ENCODE assay signal across 9 cellular contexts in the genomic region with DNA sequence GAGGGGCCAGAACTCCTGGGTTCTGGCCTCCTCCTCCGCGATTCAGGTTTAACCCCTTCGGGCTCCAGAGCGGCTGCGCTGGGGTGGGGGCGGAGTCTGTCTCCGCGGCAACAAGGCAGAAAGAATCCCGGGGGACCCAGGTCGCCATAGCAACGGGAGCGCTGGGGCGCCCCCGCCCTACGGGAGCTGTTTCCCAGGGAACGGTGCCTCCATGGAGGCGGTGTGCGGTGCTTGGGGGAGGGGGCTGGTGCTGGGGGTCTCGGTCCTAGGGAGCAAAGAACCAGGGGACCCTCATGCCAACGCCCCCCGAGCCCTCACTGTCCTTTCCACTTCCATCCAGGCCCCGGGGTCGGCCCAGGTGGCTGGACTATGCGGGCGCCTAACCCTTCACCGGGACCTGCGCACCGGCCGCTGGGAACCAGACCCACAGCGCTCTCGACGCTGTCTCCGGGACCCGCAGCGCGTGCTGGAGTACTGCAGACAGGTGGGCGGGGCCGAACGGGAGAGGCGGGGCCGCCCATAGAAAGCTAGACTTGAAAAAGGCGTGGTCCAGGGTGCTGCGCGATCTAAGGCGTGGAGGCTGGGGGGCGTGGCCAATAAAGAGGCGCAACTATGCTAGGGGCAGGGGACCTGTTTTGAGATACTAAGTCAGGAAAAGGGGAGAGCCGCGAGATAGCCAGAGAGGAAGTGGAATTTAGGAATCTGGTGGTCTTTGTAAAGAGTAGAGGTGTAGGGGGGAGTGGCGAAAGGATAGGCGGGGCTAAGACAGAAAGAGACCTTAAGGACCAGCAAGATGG. TPM values are rescaled to one million over a fixed set of nuclear protein-coding genes. Genes with fewer than 3 reads are reported as not detected.
A peak's percentile ranks its signal among the peaks of the same experiment; 100 is the strongest.
DNase-seq lines count a peak whose midpoint lies in the region; ATAC-seq and TF ChIP-seq lines count a peak whose summit lies in the region.
"Had no signal": no experiment of that assay in that cellular context is flagged by ENCODE, and none has a peak within 500 bp of the region (broad histone marks: within the 10 kb centered on the region; RNA-seq: fewer than 3 reads in every experiment).

No MANE protein-coding gene starts in this region.

- no peaks in the 10 kb centered on the region for H3K9me3 ChIP-seq in IMR-90 (ENCODE audit: control insufficient read depth, insufficient read depth, low read length)
- H3K9me3 ChIP-seq in OCI-LY3 (ENCODE audit: insufficient read depth, low read length), result no peaks in the 10 kb centered on the region
- no peaks in the 10 kb centered on the region for H3K9me3 ChIP-seq in naive thymus-derived CD4-positive, alpha-beta T cell (ENCODE audit: control insufficient read depth in 2 of 3, low read length in 3 of 3)

- peaks cover 13 to 22% (median 17%) of the 10 kb centered on the region in 7 donors for H3K4me1 Mint-ChIP-seq in naive thymus-derived CD4-positive, alpha-beta T cell

- no peak overlapping the region for H2BK5ac ChIP-seq in IMR-90 (ENCODE audit: low read depth, low read length, poor library complexity, severe bottlenecking)

- no peak for TF ChIP-seq POLR2A in IMR-90 (IDR thresholded peaks at IDR 0.05; ENCODE audit: low read depth, low read length)

- peak overlapping the region; percentile 75 to 92 (median 82) for H3K4me3 Mint-ChIP-seq in naive thymus-derived CD4-positive, alpha-beta T cell

- no peaks in the 10 kb centered on the region for H3K36me3 ChIP-seq in IMR-90 (ENCODE audit: control insufficient read depth, insufficient read depth, low read length)
- H3K36me3 ChIP-seq in OCI-LY3 (replicated peaks; ENCODE audit: low read depth, low read length), result no peaks in the 10 kb centered on the region
- H3K36me3 ChIP-seq in naive thymus-derived CD4-positive, alpha-beta T cell (ENCODE audit: control insufficient read depth in 2 of 3, insufficient read depth in 3 of 3, low read length in 3 of 3), result no peaks in the 10 kb centered on the region

- no peak overlapping the region; the same call in 1 of the 2 replicates for H2AK5ac ChIP-seq in IMR-90 (ENCODE audit: low read depth, low read length)

- H4K8ac ChIP-seq in IMR-90 (ENCODE audit: low read depth in 2 of 2, low read length in 2 of 2), result no peak overlapping the region

- DNase-seq in ELR (ENCODE audit: low read depth), result peak; percentile 86
- peak; percentile 61 for DNase-seq in IMR-90
- peak; percentile 58 for DNase-seq in activated T-cell treated with anti-CD3 and anti-CD28 coated beads for 4 hours
- peak; percentile 20 for DNase-seq in epithelial cell of prostate (ENCODE audit: low read depth, low spot score)
- DNase-seq in naive thymus-derived CD4-positive, alpha-beta T cell, result peak; percentile 55 to 88 (median 78)
- peak; percentile 88 for DNase-seq in stimulated activated naive CD8-positive, alpha-beta T cell treated with anti-CD3 and anti-CD28 coated beads, Interleukin-15, Interleukin-2, amounts not matched to agents 100 U/mL and 50 U/mL, for 24 hours

- H3K27me3 ChIP-seq in IMR-90 (ENCODE audit: control insufficient read depth, insufficient read depth, low read length) (peaks cover 12% of the 10 kb centered on the region), OCI-LY3 (ENCODE audit: low read depth, low read length) (no peaks in the 10 kb centered on the region)
- H3K27me3 ChIP-seq in naive thymus-derived CD4-positive, alpha-beta T cell (ENCODE audit: control insufficient read depth in 2 of 2, insufficient read depth in 2 of 2, low read length in 2 of 2), result peaks cover 5 to 7% of the 10 kb centered on the region in 2 donors

- intact Hi-C loops in IMR-90 (cut with micrococcal nuclease), result no loop called here
- intact Hi-C loops in naive thymus-derived CD4-positive, alpha-beta T cell (cut with micrococcal nuclease), result loop anchor here (1.0 to 5.0 kb wide), 8 partner anchors 33 to 221 kb away; partner anchors contain the start of genes ARHGAP33 (in 2 of the 2), ALKBH6 (in 1 of the 2), COX6B1 (in 1 of the 2) and HCST (in 1 of the 2)

- TF ChIP-seq RAD21 in IMR-90 (IDR thresholded peaks at IDR 0.05; ENCODE audit: low read length), result no peak

- no peak overlapping the region for H3K27ac ChIP-seq in IMR-90 (ENCODE audit: insufficient read depth, low read length)
- peak overlapping the region; percentile 42 for H3K27ac ChIP-seq in OCI-LY3 (ENCODE audit: low read length)
- no peak overlapping the region for H3K27ac ChIP-seq in epithelial cell of prostate
- no peak overlapping the region for H3K27ac ChIP-seq in naive thymus-derived CD4-positive, alpha-beta T cell (ENCODE audit: low read depth, low read length)

- H3K4ac ChIP-seq in IMR-90 (ENCODE audit: low read depth, low read length), result no peak overlapping the region

- H4K20me1 ChIP-seq in IMR-90 (ENCODE audit: insufficient read depth, low read length) (no peaks in the 10 kb centered on the region), OCI-LY3 (ENCODE audit: insufficient read depth, low read length) (no peaks in the 10 kb centered on the region)

- no peak overlapping the region for H2BK120ac ChIP-seq in IMR-90 (ENCODE audit: low read depth, low read length)

- H3K9me1 ChIP-seq in IMR-90 (ENCODE audit: insufficient read depth, low read length), result peaks cover 2% of the 10 kb centered on the region

- no peak overlapping the region for H2BK15ac ChIP-seq in IMR-90 (ENCODE audit: low read depth, low read length)

- H3K4me3 ChIP-seq in IMR-90 (ENCODE audit: insufficient read depth, low read depth, low read length), result peak overlapping the region; percentile 28; the same call in 1 of the 2 replicates
- H3K4me3 ChIP-seq in OCI-LY3 (ENCODE audit: low read length), result peak overlapping the region; percentile 79
- H3K4me3 ChIP-seq in naive thymus-derived CD4-positive, alpha-beta T cell (ENCODE audit: low read length), result no peak overlapping the region

- H3K14ac ChIP-seq in IMR-90 (replicated peaks; ENCODE audit: low read depth, low read length), result no peak overlapping the region

- no peak overlapping the region for H2BK20ac ChIP-seq in IMR-90 (ENCODE audit: low read depth, low read length)

- CTCF ChIA-PET in IMR-90 (lab: Yijun Ruan, JAX), result interaction anchor here (0.7 kb wide), 1 partner anchor 351 kb away, joined by 3 read pairs; no protein-coding TSS in a partner anchor
- CTCF ChIA-PET in naive thymus-derived CD4-positive, alpha-beta T cell (lab: Charles Lee), result no interaction called here

- TF ChIP-seq CTCF in IMR-90 (conservative IDR thresholded peaks at IDR 0.05; ENCODE audit: low read depth, low read length), result no peak
- TF ChIP-seq CTCF in OCI-LY3 (IDR thresholded peaks at IDR 0.05; ENCODE audit: low read depth, low read length), result no peak

- peak; percentile 84 for ATAC-seq in IMR-90 (ENCODE audit: low read depth)
- peak; percentile 95 for ATAC-seq in naive thymus-derived CD4-positive, alpha-beta T cell
- ATAC-seq in stimulated activated naive CD8-positive, alpha-beta T cell treated with anti-CD3 and anti-CD28 coated beads, Interleukin-15, Interleukin-2, amounts not matched to agents 100 U/mL and 50 U/mL, for 24 hours, result peak; percentile 91
- no peak for ATAC-seq in HG03045 (IDR thresholded peaks at IDR 0.05; ENCODE audit: unreplicated experiment)

- no peak overlapping the region for H3K18ac ChIP-seq in IMR-90 (ENCODE audit: low read depth, low read length)

- peaks cover 0 to 8% (median 0%) of the 10 kb centered on the region in 5 donors for H3K36me3 Mint-ChIP-seq in naive thymus-derived CD4-positive, alpha-beta T cell

- WGBS in IMR-90 (ENCODE audit: extremely low coverage in 2 of 2, insufficient read length in 1 of 2), 2 experiments, result 1% methylated on average over 21 of the region's 51 CpGs; no CpG with 5 or more reads in 1 of the 2 experiments

- H2AK9ac ChIP-seq in IMR-90 (replicated peaks; ENCODE audit: low read depth, low read length, poor library complexity), result no peak overlapping the region

- H3K23ac ChIP-seq in IMR-90 (ENCODE audit: low read depth, low read length), result no peak overlapping the region

- H4K91ac ChIP-seq in IMR-90 (ENCODE audit: insufficient read depth, low read depth, low read length), result no peak overlapping the region

- dilution Hi-C loops in IMR-90 (cut with HindIII; ENCODE audit: low sequenced_read_pairs, unreplicated experiment), result no loop called here

- no peaks in the 10 kb centered on the region for H3K79me2 ChIP-seq in OCI-LY3 (ENCODE audit: low read length)

- H3K79me1 ChIP-seq in IMR-90 (ENCODE audit: low read depth in 1 of 2, low read length in 2 of 2), result no peaks in the 10 kb centered on the region

- in situ Hi-C loops in IMR-90 (cut with MboI; ENCODE audit: low sequenced_read_pairs), result no loop called here

- peak overlapping the region in 5 of 9 donors; percentile 12 to 68 (median 53) for H3K27ac Mint-ChIP-seq in naive thymus-derived CD4-positive, alpha-beta T cell

- H2AFZ ChIP-seq in IMR-90 (replicated peaks; ENCODE audit: low read length, poor library complexity) (peak overlapping the region; percentile 85), OCI-LY3 (ENCODE audit: low read depth, low read length) (peak overlapping the region; percentile 89)

- H3K27me3 Mint-ChIP-seq in naive thymus-derived CD4-positive, alpha-beta T cell, result peaks cover 22 to 57% (median 42%) of the 10 kb centered on the region in 5 donors

- no peak overlapping the region for H3K56ac ChIP-seq in IMR-90 (ENCODE audit: extremely low read depth, insufficient read depth, low read length)

- no TSS peak for BruUV-seq in IMR-90 (replicated peaks; lab: Mats Ljungman, UMichigan)

- no peak overlapping the region for H3K9ac ChIP-seq in IMR-90 (ENCODE audit: low read depth, low read length)
- H3K9ac ChIP-seq in OCI-LY3 (ENCODE audit: low read length), result peak overlapping the region; percentile 56

- H3K4me1 ChIP-seq in IMR-90 (ENCODE audit: control insufficient read depth, insufficient read depth, low read length) (peaks cover 4% of the 10 kb centered on the region), OCI-LY3 (ENCODE audit: low read length) (0 out of 2 replicates have a peak, but pooled peaks cover 2% of the 10 kb centered on the region)
- H3K4me1 ChIP-seq in naive thymus-derived CD4-positive, alpha-beta T cell (ENCODE audit: control insufficient read depth in 2 of 2, insufficient read depth in 2 of 2, low read length in 2 of 2), result peaks cover 16 to 18% of the 10 kb centered on the region in 2 donors

- peaks cover 0 to 7% (median 0%) of the 10 kb centered on the region in 11 donors for H3K9me3 Mint-ChIP-seq in naive thymus-derived CD4-positive, alpha-beta T cell

- POLR2A ChIA-PET in IMR-90 (lab: Charles Lee; ENCODE audit: unreplicated experiment), result no interaction called here
- POLR2A ChIA-PET in naive thymus-derived CD4-positive, alpha-beta T cell (lab: Charles Lee), result interaction anchor here (1.2 kb wide), 1 partner anchor 29 kb away, joined by 5 read pairs; no protein-coding TSS in a partner anchor

- no peak overlapping the region for H4K5ac ChIP-seq in IMR-90 (ENCODE audit: low read depth, low read length)

- H3K4me2 ChIP-seq in IMR-90 (ENCODE audit: low read depth, low read length), result peak overlapping the region; percentile 85
- peak overlapping the region; percentile 83 for H3K4me2 ChIP-seq in OCI-LY3 (ENCODE audit: low read length)

RNA-seq across cellular contexts. Expression of gene APLP1, which starts 1.2 kb away (rescaled TPM):
- 4.7 and 6.7 TPM in 2 replicates for total RNA-seq in IMR-90 (2012; rRNA removed)
- polyA plus RNA-seq in IMR-90 (2012; rRNA removed), result 41.0 and 44.3 TPM in 2 replicates
- polyA plus RNA-seq in IMR-90 (2012; cell fraction: cytosol; rRNA removed), result 33.4 and 44.7 TPM in 2 replicates
- 16.6 and 37.3 TPM in 2 replicates for polyA plus RNA-seq in IMR-90 (2012; cell fraction: nucleus; rRNA removed; ENCODE audit: low replicate concordance)
- 1 to 10 TPM in 1 of 5 experiments, not detected in 4; 2.4 TPM for total RNA-seq in naive thymus-derived CD4-positive, alpha-beta T cell
- not detected for polyA plus RNA-seq in naive thymus-derived CD4-positive, alpha-beta T cell

RNA-seq across cellular contexts. Expression of gene KIRREL2, which starts 12.8 kb away (rescaled TPM):
- total RNA-seq in IMR-90 (2012; rRNA removed), result not detected in 2 replicates
- 0.04 TPM in 1 of 2 replicates, not detected in the other for polyA plus RNA-seq in IMR-90 (2012; rRNA removed)
- polyA plus RNA-seq in IMR-90 (2012; cell fraction: cytosol; rRNA removed), result 0.04 TPM in 2 replicates
- 0.07 TPM in 1 of 2 replicates, not detected in the other for polyA plus RNA-seq in IMR-90 (2012; cell fraction: nucleus; rRNA removed; ENCODE audit: low replicate concordance)
- 1 to 10 TPM in 1 of 5 experiments, under 1 TPM in 2, not detected in 2; 0.16 to 1.3 (median 0.29) TPM for total RNA-seq in naive thymus-derived CD4-positive, alpha-beta T cell
- not detected for polyA plus RNA-seq in naive thymus-derived CD4-positive, alpha-beta T cell
- total RNA-seq: liver had no signal
- polyA plus RNA-seq: liver had no signal

RNA-seq across cellular contexts. Expression of gene NPHS1, which starts 17.2 kb away (rescaled TPM):
- total RNA-seq in IMR-90 (2012; rRNA removed), result not detected in 2 replicates
- not detected in 2 replicates for polyA plus RNA-seq in IMR-90 (2012; rRNA removed)
- polyA plus RNA-seq in IMR-90 (2012; cell fraction: cytosol; rRNA removed), result not detected in 2 replicates
- polyA plus RNA-seq in IMR-90 (2012; cell fraction: nucleus; rRNA removed; ENCODE audit: low replicate concordance), result not detected in 2 replicates
- total RNA-seq in naive thymus-derived CD4-positive, alpha-beta T cell, result under 1 TPM in 2 of 5 experiments, not detected in 3; 0.30 to 0.51 TPM
- not detected for polyA plus RNA-seq in naive thymus-derived CD4-positive, alpha-beta T cell
- polyA plus RNA-seq: liver had no signal

RNA-seq across cellular contexts. Expression of gene NFKBID, which starts 30.8 kb away (rescaled TPM):
- 1.1 and 1.4 TPM in 2 replicates for total RNA-seq in IMR-90 (2012; rRNA removed)
- 12.3 and 13.3 TPM in 2 replicates for polyA plus RNA-seq in IMR-90 (2012; rRNA removed)
- polyA plus RNA-seq in IMR-90 (2012; cell fraction: cytosol; rRNA removed), result 2.6 and 3.7 TPM in 2 replicates
- 85.3 and 103 TPM in 2 replicates for polyA plus RNA-seq in IMR-90 (2012; cell fraction: nucleus; rRNA removed; ENCODE audit: low replicate concordance)
- 100 to 1,000 TPM in 1 of 5 experiments, 10 to 100 TPM in 4; 47.8 to 116 (median 57.0) TPM for total RNA-seq in naive thymus-derived CD4-positive, alpha-beta T cell
- 1 to 10 TPM; 2.4 to 6.5 TPM for polyA plus RNA-seq in naive thymus-derived CD4-positive, alpha-beta T cell

RNA-seq across cellular contexts. Expression of gene HCST, which starts 32.8 kb away (rescaled TPM):
- total RNA-seq in IMR-90 (2012; rRNA removed), result not detected in 2 replicates
- polyA plus RNA-seq in IMR-90 (2012; rRNA removed), result 0.93 and 1.5 TPM in 2 replicates
- polyA plus RNA-seq in IMR-90 (2012; cell fraction: cytosol; rRNA removed), result 1.4 TPM in 1 of 2 replicates, not detected in the other
- 0.31 and 2.1 TPM in 2 replicates for polyA plus RNA-seq in IMR-90 (2012; cell fraction: nucleus; rRNA removed; ENCODE audit: low replicate concordance)
- 100 to 1,000 TPM in 3 of 5 experiments, 10 to 100 TPM in 2; 57.4 to 117 (median 113) TPM for total RNA-seq in naive thymus-derived CD4-positive, alpha-beta T cell
- polyA plus RNA-seq in naive thymus-derived CD4-positive, alpha-beta T cell, result 100 to 1,000 TPM; 879 to 895 TPM

Comparison
In these comparisons a context has a peak if more than half of its experiments do, and no peak if none do; other contexts are left out.
1. DNase-seq: peak in every context shown above with its lines; median percentile 88 in stimulated activated naive CD8-positive, alpha-beta T cell treated with anti-CD3 and anti-CD28 coated beads, Interleukin-15, Interleukin-2, amounts not matched to agents 100 U/mL and 50 U/mL, for 24 hours; 86 in ELR; 78 in naive thymus-derived CD4-positive, alpha-beta T cell; 61 in IMR-90; 58 in activated T-cell treated with anti-CD3 and anti-CD28 coated beads for 4 hours; 20 in epithelial cell of prostate.